In the genomic region with DNA sequence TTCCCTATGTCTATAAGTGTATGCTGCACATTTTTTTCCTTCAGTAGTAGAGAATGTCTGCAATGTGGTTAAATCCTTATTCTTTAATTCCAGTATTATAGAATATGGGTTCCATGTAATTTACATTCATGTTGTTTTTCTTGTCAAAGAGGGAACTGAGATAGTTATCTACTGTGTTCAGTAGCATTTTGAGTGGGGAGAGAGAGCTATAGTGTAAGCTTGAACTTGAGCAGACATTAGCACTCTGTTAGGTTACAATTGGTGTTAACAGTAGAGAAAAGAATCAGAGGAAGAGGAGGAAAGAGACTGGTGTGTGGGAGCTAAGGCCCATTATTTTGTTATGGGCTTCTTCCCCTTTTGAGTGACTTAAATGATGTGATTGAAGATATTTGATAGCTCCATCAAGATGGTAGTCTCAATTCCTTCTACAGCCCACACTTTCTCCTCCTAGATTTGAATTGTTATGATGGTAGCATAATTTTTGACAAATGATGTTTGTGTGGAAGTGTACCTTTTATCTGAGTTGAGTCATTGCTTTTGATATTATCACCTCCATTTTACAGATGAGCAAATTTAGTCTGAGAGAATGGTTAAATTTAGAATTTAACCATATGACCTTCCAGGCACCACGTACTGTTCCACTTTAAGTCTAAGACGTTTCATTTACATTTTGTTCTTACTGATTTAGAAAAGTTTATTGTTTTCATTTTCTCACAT, we compare ENCODE assay signal across 1 cellular context.
TF ChIP-seq lines count a peak whose summit lies in the region.

No MANE protein-coding gene starts in this region.

TF ChIP-seq in SK-N-SH treated with all-trans-retinoic acid at 6 μM for 48 hours, 23 proteins besides CTCF, POLR2A, EP300 and RAD21 (continued from another document):
- no peak for TF ChIP-seq BACH2 (CRISPR knock-in tag; IDR thresholded peaks at IDR 0.05; ENCODE audit: borderline replicate concordance)
- TF ChIP-seq, protein P1, sequence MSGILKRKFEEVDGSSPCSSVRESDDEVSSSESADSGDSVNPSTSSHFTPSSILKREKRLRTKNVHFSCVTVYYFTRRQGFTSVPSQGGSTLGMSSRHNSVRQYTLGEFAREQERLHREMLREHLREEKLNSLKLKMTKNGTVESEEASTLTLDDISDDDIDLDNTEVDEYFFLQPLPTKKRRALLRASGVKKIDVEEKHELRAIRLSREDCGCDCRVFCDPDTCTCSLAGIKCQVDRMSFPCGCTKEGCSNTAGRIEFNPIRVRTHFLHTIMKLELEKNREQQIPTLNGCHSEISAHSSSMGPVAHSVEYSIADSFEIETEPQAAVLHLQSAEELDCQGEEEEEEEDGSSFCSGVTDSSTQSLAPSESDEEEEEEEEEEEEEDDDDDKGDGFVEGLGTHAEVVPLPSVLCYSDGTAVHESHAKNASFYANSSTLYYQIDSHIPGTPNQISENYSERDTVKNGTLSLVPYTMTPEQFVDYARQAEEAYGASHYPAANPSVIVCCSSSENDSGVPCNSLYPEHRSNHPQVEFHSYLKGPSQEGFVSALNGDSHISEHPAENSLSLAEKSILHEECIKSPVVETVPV (CRISPR knock-in tag; IDR thresholded peaks at IDR 0.05) = no peak
TF ChIP-seq in SK-N-SH treated with all-trans-retinoic acid at 6 μM for 48 hours: peak in this region for 0.
